In genomic region chr14:64037869-64038745, GRCh38 we compare ENCODE assay signal across 6 cellular contexts.
DNase-seq lines count a peak whose midpoint lies in the region; ATAC-seq and TF ChIP-seq lines count a peak whose summit lies in the region.
"Not testable (repeated sequence)": the region's sequence is repeated elsewhere in the genome, so short reads cannot be mapped to it uniquely, and the experiment has no call there.

No MANE protein-coding gene starts in this region.

- not testable (repeated sequence) for H3K36me3 Mint-ChIP-seq in T-helper 17 cell (ENCODE audit: low read depth); stimulated activated memory B cell treated with anti-CD40 and anti-IgM and Interleukin-4, amounts not matched to agents 10 μg/mL and 1 μg/mL and 100 μg/mL, for 72 hours
- H3K36me3 Mint-ChIP-seq in activated naive CD8-positive, alpha-beta T cell treated with anti-CD3 and anti-CD28 coated beads for 36 hours: peaks cover 26% of the 10 kb centered on the region
- peaks cover 29% of the 10 kb centered on the region for H3K36me3 Mint-ChIP-seq in central memory CD8-positive, alpha-beta T cell (ENCODE audit: insufficient read depth)
- H3K36me3 Mint-ChIP-seq in glutamatergic neuron (ENCODE audit: unreplicated experiment) (peaks cover 18% of the 10 kb centered on the region), neural crest cell (ENCODE audit: low read depth) (peaks cover 54% of the 10 kb centered on the region)

- peak overlapping the region; percentile 76 for H3K27ac Mint-ChIP-seq in T-helper 17 cell
- H3K27ac Mint-ChIP-seq in activated naive CD8-positive, alpha-beta T cell treated with anti-CD3 and anti-CD28 coated beads for 36 hours: peak overlapping the region; percentile 19
- peak overlapping the region; percentile 49 for H3K27ac Mint-ChIP-seq in central memory CD8-positive, alpha-beta T cell (ENCODE audit: low read depth)
- H3K27ac Mint-ChIP-seq in glutamatergic neuron (ENCODE audit: unreplicated experiment): peak overlapping the region; percentile 43
- H3K27ac Mint-ChIP-seq in neural crest cell (ENCODE audit: unreplicated experiment): peak overlapping the region; percentile 67
- peak overlapping the region; percentile 41 for H3K27ac Mint-ChIP-seq in stimulated activated memory B cell treated with anti-CD40 and anti-IgM and Interleukin-4, amounts not matched to agents 10 μg/mL and 1 μg/mL and 100 μg/mL, for 72 hours

- not testable (repeated sequence) for H3K27me3 Mint-ChIP-seq in T-helper 17 cell; activated naive CD8-positive, alpha-beta T cell treated with anti-CD3 and anti-CD28 coated beads for 36 hours; central memory CD8-positive, alpha-beta T cell; glutamatergic neuron (ENCODE audit: unreplicated experiment); neural crest cell (ENCODE audit: low read depth); stimulated activated memory B cell treated with anti-CD40 and anti-IgM and Interleukin-4, amounts not matched to agents 10 μg/mL and 1 μg/mL and 100 μg/mL, for 72 hours

- H3K4me1 Mint-ChIP-seq in T-helper 17 cell; activated naive CD8-positive, alpha-beta T cell treated with anti-CD3 and anti-CD28 coated beads for 36 hours; glutamatergic neuron (ENCODE audit: low read depth, unreplicated experiment); stimulated activated memory B cell treated with anti-CD40 and anti-IgM and Interleukin-4, amounts not matched to agents 10 μg/mL and 1 μg/mL and 100 μg/mL, for 72 hours: not testable (repeated sequence)
- H3K4me1 Mint-ChIP-seq in central memory CD8-positive, alpha-beta T cell: peaks cover 11% of the 10 kb centered on the region
- peaks cover 19% of the 10 kb centered on the region for H3K4me1 Mint-ChIP-seq in neural crest cell

- not testable (repeated sequence) for TF ChIP-seq CTCF in glutamatergic neuron (IDR thresholded peaks at IDR 0.05; ENCODE audit: partially characterized antibody, unreplicated experiment); neural crest cell (conservative IDR thresholded peaks at IDR 0.05)

- not testable (repeated sequence) for H3K9me3 ChIP-seq in T-helper 17 cell (ENCODE audit: control insufficient read depth, low read length, poor library complexity, severe bottlenecking)

- ATAC-seq in T-helper 17 cell; central memory CD8-positive, alpha-beta T cell (replicated peaks; ENCODE audit: extremely low read depth, poor library complexity, severe bottlenecking); stimulated activated memory B cell treated with anti-CD40 and anti-IgM and Interleukin-4, amounts not matched to agents 10 μg/mL and 1 μg/mL and 100 μg/mL, for 72 hours: not testable (repeated sequence)

- H3K9me3 Mint-ChIP-seq in activated naive CD8-positive, alpha-beta T cell treated with anti-CD3 and anti-CD28 coated beads for 36 hours; central memory CD8-positive, alpha-beta T cell; glutamatergic neuron (ENCODE audit: unreplicated experiment); stimulated activated memory B cell treated with anti-CD40 and anti-IgM and Interleukin-4, amounts not matched to agents 10 μg/mL and 1 μg/mL and 100 μg/mL, for 72 hours: not testable (repeated sequence)
- H3K9me3 Mint-ChIP-seq in neural crest cell: peaks cover 18% of the 10 kb centered on the region

- not testable (repeated sequence) for H3K4me3 Mint-ChIP-seq in T-helper 17 cell; activated naive CD8-positive, alpha-beta T cell treated with anti-CD3 and anti-CD28 coated beads for 36 hours; central memory CD8-positive, alpha-beta T cell; glutamatergic neuron (ENCODE audit: unreplicated experiment); neural crest cell; stimulated activated memory B cell treated with anti-CD40 and anti-IgM and Interleukin-4, amounts not matched to agents 10 μg/mL and 1 μg/mL and 100 μg/mL, for 72 hours

- DNase-seq in T-helper 17 cell; activated naive CD8-positive, alpha-beta T cell treated with anti-CD3 and anti-CD28 coated beads for 36 hours; central memory CD8-positive, alpha-beta T cell (ENCODE audit: low spot score in 2 of 2); glutamatergic neuron; neural crest cell (ENCODE audit: low read depth, low spot score): not testable (repeated sequence)

Comparison
In these comparisons a context has a peak if more than half of its experiments do, and no peak if none do; other contexts are left out.
1. H3K27ac Mint-ChIP-seq: peak in every context shown above with its lines; median percentile 76 in T-helper 17 cell; 67 in neural crest cell; 49 in central memory CD8-positive, alpha-beta T cell; 43 in glutamatergic neuron; 41 in stimulated activated memory B cell treated with anti-CD40 and anti-IgM and Interleukin-4, amounts not matched to agents 10 μg/mL and 1 μg/mL and 100 μg/mL, for 72 hours; 19 in activated naive CD8-positive, alpha-beta T cell treated with anti-CD3 and anti-CD28 coated beads for 36 hours.